ENCODE assay signal across 1 cellular context in the genomic region with DNA sequence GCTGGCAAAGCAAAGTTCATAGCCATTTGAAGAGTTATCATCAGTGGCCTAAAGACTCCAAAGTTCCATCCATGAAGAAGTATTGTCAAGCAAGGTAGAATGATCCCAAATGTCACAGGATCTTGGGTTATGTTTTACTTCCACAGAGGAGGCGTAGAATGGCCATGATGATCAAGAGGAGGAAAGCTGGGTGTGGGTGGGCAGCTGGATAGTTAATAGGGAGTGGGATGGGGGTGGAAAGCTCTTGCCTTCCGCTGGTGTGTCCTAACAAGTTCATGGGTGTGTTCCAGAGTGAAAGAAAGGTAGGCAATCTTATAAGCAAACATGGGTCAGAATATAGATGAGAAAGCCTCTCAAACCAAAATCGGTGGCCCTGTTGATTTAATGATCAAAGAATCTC.
TF ChIP-seq lines count a peak whose summit lies in the region.

No MANE protein-coding gene starts in this region.

TF ChIP-seq in HepG2, 621 proteins besides CTCF, POLR2A, EP300 and RAD21:
- TF ChIP-seq ARNT2 (CRISPR knock-in tag; IDR thresholded peaks at IDR 0.05; ENCODE audit: low read depth), result 0 out of 2 replicates have a peak, but pooled peaks have one; percentile 26
- no peak for TF ChIP-seq CREB1 (IDR thresholded peaks at IDR 0.05)
- TF ChIP-seq CREB1 (CRISPR knock-in tag; IDR thresholded peaks at IDR 0.05), result 0 out of 2 replicates have a peak, but pooled peaks have one; percentile 21
- TF ChIP-seq ZNF549 (CRISPR knock-in tag; IDR thresholded peaks at IDR 0.05), result no peak
